In the genomic region with DNA sequence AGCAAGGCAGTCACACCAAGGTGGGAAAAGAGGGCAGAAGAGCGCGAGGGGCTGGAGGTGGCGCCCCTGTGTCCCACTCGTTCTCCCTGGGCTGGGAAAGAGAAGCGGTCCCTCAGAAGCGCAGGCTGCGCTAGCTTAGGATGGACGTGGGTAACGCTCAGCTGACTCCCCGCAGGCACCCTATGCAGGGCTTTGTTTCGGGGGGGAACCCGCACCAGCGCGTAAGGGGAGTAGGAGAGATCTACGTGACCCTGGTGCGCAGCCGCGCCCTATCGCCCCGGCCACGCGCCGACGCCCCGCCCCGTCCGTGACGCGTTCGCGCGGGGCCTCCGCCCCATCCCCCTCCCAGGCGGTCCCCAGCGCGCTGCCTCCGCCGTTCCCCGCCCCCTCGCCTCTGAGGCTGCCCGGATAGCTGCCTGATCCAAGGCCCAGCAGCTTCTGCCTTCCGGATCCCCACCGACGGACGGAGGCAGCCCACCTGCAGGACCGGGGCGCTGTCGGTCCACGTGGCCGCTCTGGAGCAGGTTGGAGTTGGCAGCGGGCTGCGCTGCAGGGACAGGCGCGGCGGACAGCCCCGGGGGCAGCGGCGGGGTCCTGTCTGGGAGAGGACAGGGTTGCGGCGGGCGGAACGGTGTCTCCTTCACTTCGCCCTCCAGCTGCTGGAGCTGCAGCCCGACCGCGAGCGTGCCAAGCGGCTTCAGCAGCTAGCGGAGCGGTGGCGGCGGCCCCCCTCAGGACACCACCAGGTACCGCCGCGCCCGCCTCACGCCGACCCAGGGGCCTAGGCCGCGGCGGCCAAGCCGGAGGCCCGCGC, we compare ENCODE assay signal across 1 cellular context.
TF ChIP-seq lines count a peak whose summit lies in the region.

A gene with protein sequence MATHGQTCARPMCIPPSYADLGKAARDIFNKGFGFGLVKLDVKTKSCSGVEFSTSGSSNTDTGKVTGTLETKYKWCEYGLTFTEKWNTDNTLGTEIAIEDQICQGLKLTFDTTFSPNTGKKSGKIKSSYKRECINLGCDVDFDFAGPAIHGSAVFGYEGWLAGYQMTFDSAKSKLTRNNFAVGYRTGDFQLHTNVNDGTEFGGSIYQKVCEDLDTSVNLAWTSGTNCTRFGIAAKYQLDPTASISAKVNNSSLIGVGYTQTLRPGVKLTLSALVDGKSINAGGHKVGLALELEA (plus strand): TSS at position 604 of the 814 bp plus-strand sequence. CDS start 363 bp downstream, outside the sequence.

TF ChIP-seq in K562, 482 proteins besides CTCF, POLR2A, EP300 and RAD21 (continued from another document and continues in another):
- TF ChIP-seq, protein P1, sequence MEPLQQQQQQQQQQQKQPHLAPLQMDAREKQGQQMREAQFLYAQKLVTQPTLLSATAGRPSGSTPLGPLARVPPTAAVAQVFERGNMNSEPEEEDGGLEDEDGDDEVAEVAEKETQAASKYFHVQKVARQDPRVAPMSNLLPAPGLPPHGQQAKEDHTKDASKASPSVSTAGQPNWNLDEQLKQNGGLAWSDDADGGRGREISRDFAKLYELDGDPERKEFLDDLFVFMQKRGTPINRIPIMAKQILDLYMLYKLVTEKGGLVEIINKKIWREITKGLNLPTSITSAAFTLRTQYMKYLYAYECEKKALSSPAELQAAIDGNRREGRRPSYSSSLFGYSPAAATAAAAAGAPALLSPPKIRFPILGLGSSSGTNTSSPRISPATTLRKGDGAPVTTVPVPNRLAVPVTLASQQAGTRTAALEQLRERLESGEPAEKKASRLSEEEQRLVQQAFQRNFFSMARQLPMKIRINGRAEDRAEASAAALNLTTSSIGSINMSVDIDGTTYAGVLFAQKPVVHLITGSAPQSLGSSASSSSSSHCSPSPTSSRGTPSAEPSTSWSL (CRISPR knock-in tag; IDR thresholded peaks at IDR 0.05; ENCODE audit: borderline replicate concordance): peak; percentile 54; the same call in 1 of the 2 replicates
- TF ChIP-seq, protein P2, sequence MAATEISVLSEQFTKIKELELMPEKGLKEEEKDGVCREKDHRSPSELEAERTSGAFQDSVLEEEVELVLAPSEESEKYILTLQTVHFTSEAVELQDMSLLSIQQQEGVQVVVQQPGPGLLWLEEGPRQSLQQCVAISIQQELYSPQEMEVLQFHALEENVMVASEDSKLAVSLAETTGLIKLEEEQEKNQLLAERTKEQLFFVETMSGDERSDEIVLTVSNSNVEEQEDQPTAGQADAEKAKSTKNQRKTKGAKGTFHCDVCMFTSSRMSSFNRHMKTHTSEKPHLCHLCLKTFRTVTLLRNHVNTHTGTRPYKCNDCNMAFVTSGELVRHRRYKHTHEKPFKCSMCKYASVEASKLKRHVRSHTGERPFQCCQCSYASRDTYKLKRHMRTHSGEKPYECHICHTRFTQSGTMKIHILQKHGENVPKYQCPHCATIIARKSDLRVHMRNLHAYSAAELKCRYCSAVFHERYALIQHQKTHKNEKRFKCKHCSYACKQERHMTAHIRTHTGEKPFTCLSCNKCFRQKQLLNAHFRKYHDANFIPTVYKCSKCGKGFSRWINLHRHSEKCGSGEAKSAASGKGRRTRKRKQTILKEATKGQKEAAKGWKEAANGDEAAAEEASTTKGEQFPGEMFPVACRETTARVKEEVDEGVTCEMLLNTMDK (IDR thresholded peaks at IDR 0.05; ENCODE audit: borderline replicate concordance, insufficient read depth, low read depth, low read length, poor library complexity, severe bottlenecking): no peak
- TF ChIP-seq GTF2E2 (tag; IDR thresholded peaks at IDR 0.05): peak; percentile 92
- no peak for TF ChIP-seq ZNF165 (CRISPR knock-in tag; IDR thresholded peaks at IDR 0.05; ENCODE audit: borderline replicate concordance)
- no peak for TF ChIP-seq ZNF695 (CRISPR knock-in tag; IDR thresholded peaks at IDR 0.05)
- TF ChIP-seq HNRNPH1 (optimal IDR thresholded peaks at IDR 0.05; ENCODE audit: low read depth, low read length): no peak
- no peak for TF ChIP-seq MTA2 (IDR thresholded peaks at IDR 0.05; ENCODE audit: low read depth)
- no peak for TF ChIP-seq ZNF436 (CRISPR knock-in tag; IDR thresholded peaks at IDR 0.05)
- TF ChIP-seq, protein P3, sequence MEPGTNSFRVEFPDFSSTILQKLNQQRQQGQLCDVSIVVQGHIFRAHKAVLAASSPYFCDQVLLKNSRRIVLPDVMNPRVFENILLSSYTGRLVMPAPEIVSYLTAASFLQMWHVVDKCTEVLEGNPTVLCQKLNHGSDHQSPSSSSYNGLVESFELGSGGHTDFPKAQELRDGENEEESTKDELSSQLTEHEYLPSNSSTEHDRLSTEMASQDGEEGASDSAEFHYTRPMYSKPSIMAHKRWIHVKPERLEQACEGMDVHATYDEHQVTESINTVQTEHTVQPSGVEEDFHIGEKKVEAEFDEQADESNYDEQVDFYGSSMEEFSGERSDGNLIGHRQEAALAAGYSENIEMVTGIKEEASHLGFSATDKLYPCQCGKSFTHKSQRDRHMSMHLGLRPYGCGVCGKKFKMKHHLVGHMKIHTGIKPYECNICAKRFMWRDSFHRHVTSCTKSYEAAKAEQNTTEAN (CRISPR knock-in tag; IDR thresholded peaks at IDR 0.05): peak; percentile 65; the same call in 1 of the 2 replicates
- TF ChIP-seq TEAD1 (CRISPR knock-in tag; IDR thresholded peaks at IDR 0.05): peak; percentile 85 to 88; a peak in 3 of 4 replicates
- peak; percentile 65 for TF ChIP-seq NR2C2 (CRISPR knock-in tag; IDR thresholded peaks at IDR 0.05)
- peak; percentile 92 for TF ChIP-seq NR2C2 (tag; IDR thresholded peaks at IDR 0.05)
- TF ChIP-seq, protein P4, sequence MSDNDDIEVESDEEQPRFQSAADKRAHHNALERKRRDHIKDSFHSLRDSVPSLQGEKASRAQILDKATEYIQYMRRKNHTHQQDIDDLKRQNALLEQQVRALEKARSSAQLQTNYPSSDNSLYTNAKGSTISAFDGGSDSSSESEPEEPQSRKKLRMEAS (CRISPR knock-in tag; IDR thresholded peaks at IDR 0.05): peak; percentile 92
- TF ChIP-seq EWSR1 (IDR thresholded peaks at IDR 0.05; ENCODE audit: borderline replicate concordance, low read depth, partially characterized antibody): no peak
- TF ChIP-seq FOXK2 (conservative IDR thresholded peaks at IDR 0.05 in 1 of 2, IDR thresholded peaks at IDR 0.05 in 1 of 2; ENCODE audit: low read depth in 2 of 2): peak in 1 of 2 experiments; percentile 39; a peak in 2 of 4 replicates
- 0 out of 2 replicates have a peak, but pooled peaks have one; percentile 2 for TF ChIP-seq KLF1 (tag; IDR thresholded peaks at IDR 0.05)
- TF ChIP-seq ZNF431 (CRISPR knock-in tag; IDR thresholded peaks at IDR 0.05): no peak; the same call in 1 of the 2 replicates
- no peak for TF ChIP-seq ZNF217 (CRISPR knock-in tag; IDR thresholded peaks at IDR 0.05)
- peak; percentile 91 for TF ChIP-seq CTBP1 (IDR thresholded peaks at IDR 0.05; ENCODE audit: borderline replicate concordance)
- TF ChIP-seq, protein P5, sequence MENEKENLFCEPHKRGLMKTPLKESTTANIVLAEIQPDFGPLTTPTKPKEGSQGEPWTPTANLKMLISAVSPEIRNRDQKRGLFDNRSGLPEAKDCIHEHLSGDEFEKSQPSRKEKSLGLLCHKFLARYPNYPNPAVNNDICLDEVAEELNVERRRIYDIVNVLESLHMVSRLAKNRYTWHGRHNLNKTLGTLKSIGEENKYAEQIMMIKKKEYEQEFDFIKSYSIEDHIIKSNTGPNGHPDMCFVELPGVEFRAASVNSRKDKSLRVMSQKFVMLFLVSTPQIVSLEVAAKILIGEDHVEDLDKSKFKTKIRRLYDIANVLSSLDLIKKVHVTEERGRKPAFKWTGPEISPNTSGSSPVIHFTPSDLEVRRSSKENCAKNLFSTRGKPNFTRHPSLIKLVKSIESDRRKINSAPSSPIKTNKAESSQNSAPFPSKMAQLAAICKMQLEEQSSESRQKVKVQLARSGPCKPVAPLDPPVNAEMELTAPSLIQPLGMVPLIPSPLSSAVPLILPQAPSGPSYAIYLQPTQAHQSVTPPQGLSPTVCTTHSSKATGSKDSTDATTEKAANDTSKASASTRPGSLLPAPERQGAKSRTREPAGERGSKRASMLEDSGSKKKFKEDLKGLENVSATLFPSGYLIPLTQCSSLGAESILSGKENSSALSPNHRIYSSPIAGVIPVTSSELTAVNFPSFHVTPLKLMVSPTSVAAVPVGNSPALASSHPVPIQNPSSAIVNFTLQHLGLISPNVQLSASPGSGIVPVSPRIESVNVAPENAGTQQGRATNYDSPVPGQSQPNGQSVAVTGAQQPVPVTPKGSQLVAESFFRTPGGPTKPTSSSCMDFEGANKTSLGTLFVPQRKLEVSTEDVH (IDR thresholded peaks at IDR 0.05; ENCODE audit: low read depth, partially characterized antibody): no peak
- no peak for TF ChIP-seq ZNF384 (IDR thresholded peaks at IDR 0.05; ENCODE audit: low read depth, low read length)
- no peak for TF ChIP-seq WHSC1 (IDR thresholded peaks at IDR 0.05; ENCODE audit: low read length)
- TF ChIP-seq, protein P6, sequence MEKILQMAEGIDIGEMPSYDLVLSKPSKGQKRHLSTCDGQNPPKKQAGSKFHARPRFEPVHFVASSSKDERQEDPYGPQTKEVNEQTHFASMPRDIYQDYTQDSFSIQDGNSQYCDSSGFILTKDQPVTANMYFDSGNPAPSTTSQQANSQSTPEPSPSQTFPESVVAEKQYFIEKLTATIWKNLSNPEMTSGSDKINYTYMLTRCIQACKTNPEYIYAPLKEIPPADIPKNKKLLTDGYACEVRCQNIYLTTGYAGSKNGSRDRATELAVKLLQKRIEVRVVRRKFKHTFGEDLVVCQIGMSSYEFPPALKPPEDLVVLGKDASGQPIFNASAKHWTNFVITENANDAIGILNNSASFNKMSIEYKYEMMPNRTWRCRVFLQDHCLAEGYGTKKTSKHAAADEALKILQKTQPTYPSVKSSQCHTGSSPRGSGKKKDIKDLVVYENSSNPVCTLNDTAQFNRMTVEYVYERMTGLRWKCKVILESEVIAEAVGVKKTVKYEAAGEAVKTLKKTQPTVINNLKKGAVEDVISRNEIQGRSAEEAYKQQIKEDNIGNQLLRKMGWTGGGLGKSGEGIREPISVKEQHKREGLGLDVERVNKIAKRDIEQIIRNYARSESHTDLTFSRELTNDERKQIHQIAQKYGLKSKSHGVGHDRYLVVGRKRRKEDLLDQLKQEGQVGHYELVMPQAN (IDR thresholded peaks at IDR 0.05; ENCODE audit: borderline replicate concordance): peak; percentile 8; the same call in 1 of the 2 replicates
- TF ChIP-seq ZNF316 (IDR thresholded peaks at IDR 0.05): no peak
- no peak for TF ChIP-seq ADNP (tag; IDR thresholded peaks at IDR 0.05)
- no peak for TF ChIP-seq ZNF830 (CRISPR knock-in tag; IDR thresholded peaks at IDR 0.05)
- TF ChIP-seq TSC22D4 (tag; IDR thresholded peaks at IDR 0.05): no peak
- peak; percentile 97 for TF ChIP-seq ESRRA (IDR thresholded peaks at IDR 0.05; ENCODE audit: borderline replicate concordance, low read depth)
- TF ChIP-seq ZNF551 (CRISPR knock-in tag; IDR thresholded peaks at IDR 0.05): no peak
- no peak for TF ChIP-seq RBM39 (optimal IDR thresholded peaks at IDR 0.05; ENCODE audit: low read depth, low read length)
- no peak for TF ChIP-seq ZNF253 (CRISPR knock-in tag; conservative IDR thresholded peaks at IDR 0.05)
- TF ChIP-seq FOXA1 (IDR thresholded peaks at IDR 0.05; ENCODE audit: borderline replicate concordance): no peak
- TF ChIP-seq NONO (IDR thresholded peaks at IDR 0.05; ENCODE audit: low read depth in 2 of 2, low read length in 1 of 2): peak; percentile 74 to 89
- peak; percentile 95 for TF ChIP-seq EGR1 (conservative IDR thresholded peaks at IDR 0.05)
- TF ChIP-seq ZKSCAN1 (IDR thresholded peaks at IDR 0.05; ENCODE audit: low read depth, low read length): no peak
- no peak for TF ChIP-seq PTRF (tag; IDR thresholded peaks at IDR 0.05)
- TF ChIP-seq CCNT2 (IDR thresholded peaks at IDR 0.05; ENCODE audit: borderline replicate concordance, extremely low read depth, insufficient read length, low read depth, low read length): peak; percentile 96
- TF ChIP-seq PHB (CRISPR knock-in tag; IDR thresholded peaks at IDR 0.05): peak; percentile 47; the same call in 1 of the 2 replicates
- TF ChIP-seq, protein P7, sequence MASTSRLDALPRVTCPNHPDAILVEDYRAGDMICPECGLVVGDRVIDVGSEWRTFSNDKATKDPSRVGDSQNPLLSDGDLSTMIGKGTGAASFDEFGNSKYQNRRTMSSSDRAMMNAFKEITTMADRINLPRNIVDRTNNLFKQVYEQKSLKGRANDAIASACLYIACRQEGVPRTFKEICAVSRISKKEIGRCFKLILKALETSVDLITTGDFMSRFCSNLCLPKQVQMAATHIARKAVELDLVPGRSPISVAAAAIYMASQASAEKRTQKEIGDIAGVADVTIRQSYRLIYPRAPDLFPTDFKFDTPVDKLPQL (IDR thresholded peaks at IDR 0.05; ENCODE audit: extremely low read depth, insufficient read length): no peak
- peak; percentile 63 for TF ChIP-seq NCOA4 (IDR thresholded peaks at IDR 0.05; ENCODE audit: partially characterized antibody)
- TF ChIP-seq ZNF184 (CRISPR knock-in tag; IDR thresholded peaks at IDR 0.05): no peak
- peak; percentile 38; the same call in 1 of the 2 replicates for TF ChIP-seq NBN (IDR thresholded peaks at IDR 0.05; ENCODE audit: low read depth)
- TF ChIP-seq, protein P8, sequence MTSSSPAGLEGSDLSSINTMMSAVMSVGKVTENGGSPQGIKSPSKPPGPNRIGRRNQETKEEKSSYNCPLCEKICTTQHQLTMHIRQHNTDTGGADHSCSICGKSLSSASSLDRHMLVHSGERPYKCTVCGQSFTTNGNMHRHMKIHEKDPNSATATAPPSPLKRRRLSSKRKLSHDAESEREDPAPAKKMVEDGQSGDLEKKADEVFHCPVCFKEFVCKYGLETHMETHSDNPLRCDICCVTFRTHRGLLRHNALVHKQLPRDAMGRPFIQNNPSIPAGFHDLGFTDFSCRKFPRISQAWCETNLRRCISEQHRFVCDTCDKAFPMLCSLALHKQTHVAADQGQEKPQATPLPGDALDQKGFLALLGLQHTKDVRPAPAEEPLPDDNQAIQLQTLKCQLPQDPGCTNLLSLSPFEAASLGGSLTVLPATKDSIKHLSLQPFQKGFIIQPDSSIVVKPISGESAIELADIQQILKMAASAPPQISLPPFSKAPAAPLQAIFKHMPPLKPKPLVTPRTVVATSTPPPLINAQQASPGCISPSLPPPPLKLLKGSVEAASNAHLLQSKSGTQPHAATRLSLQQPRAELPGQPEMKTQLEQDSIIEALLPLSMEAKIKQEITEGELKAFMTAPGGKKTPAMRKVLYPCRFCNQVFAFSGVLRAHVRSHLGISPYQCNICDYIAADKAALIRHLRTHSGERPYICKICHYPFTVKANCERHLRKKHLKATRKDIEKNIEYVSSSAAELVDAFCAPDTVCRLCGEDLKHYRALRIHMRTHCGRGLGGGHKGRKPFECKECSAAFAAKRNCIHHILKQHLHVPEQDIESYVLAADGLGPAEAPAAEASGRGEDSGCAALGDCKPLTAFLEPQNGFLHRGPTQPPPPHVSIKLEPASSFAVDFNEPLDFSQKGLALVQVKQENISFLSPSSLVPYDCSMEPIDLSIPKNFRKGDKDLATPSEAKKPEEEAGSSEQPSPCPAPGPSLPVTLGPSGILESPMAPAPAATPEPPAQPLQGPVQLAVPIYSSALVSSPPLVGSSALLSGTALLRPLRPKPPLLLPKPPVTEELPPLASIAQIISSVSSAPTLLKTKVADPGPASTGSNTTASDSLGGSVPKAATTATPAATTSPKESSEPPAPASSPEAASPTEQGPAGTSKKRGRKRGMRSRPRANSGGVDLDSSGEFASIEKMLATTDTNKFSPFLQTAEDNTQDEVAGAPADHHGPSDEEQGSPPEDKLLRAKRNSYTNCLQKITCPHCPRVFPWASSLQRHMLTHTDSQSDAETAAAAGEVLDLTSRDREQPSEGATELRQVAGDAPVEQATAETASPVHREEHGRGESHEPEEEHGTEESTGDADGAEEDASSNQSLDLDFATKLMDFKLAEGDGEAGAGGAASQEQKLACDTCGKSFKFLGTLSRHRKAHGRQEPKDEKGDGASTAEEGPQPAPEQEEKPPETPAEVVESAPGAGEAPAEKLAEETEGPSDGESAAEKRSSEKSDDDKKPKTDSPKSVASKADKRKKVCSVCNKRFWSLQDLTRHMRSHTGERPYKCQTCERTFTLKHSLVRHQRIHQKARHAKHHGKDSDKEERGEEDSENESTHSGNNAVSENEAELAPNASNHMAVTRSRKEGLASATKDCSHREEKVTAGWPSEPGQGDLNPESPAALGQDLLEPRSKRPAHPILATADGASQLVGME (CRISPR knock-in tag; IDR thresholded peaks at IDR 0.05): no peak
- TF ChIP-seq SNIP1 (IDR thresholded peaks at IDR 0.05; ENCODE audit: low read depth): no peak
